ENCODE assay signal across 15 cellular contexts in genomic region chr20:50029083-50029696, GRCh38. TPM values are rescaled to one million over a fixed set of nuclear protein-coding genes. Genes with fewer than 3 reads are reported as not detected.
DNase-seq lines count a peak whose midpoint lies in the region; ATAC-seq, FAIRE-seq and TF ChIP-seq lines count a peak whose summit lies in the region.
"Had no signal": no experiment of that assay in that cellular context is flagged by ENCODE, and none has a peak within 500 bp of the region (broad histone marks: within the 10 kb centered on the region; RNA-seq: fewer than 3 reads in every experiment).

No MANE protein-coding gene starts in this region.

- H3F3A ChIP-seq in smooth muscle cell (ENCODE audit: low read depth), result peaks cover 16% of the 10 kb centered on the region

- H3K27ac ChIP-seq in kidney (ENCODE audit: low read depth in 2 of 2, low read length in 2 of 2), result peak overlapping the region in 1 of 2 donors; percentile 4
- peak overlapping the region; percentile 82 for H3K27ac ChIP-seq in smooth muscle cell (ENCODE audit: low read depth)

- H2AFZ ChIP-seq in smooth muscle cell (ENCODE audit: low read depth), result no peak overlapping the region

- intact Hi-C loops in Calu3 (cut with micrococcal nuclease; ENCODE audit: unreplicated experiment) (no loop called here), kidney (cut with DNase I) (no loop called here)

- no peaks in the 10 kb centered on the region for H3K27me3 ChIP-seq in adipocyte (replicated peaks; ENCODE audit: control insufficient read depth, insufficient read depth, low read length)
- H3K27me3 ChIP-seq in smooth muscle cell (ENCODE audit: low read depth), result no peaks in the 10 kb centered on the region

- no peak overlapping the region for H3K4me3 Mint-ChIP-seq in Calu3 (ENCODE audit: low read depth, unreplicated experiment)
- H3K4me3 Mint-ChIP-seq: activated CD4-positive, alpha-beta T cell treated with anti-CD3 and anti-CD28 coated beads, Interleukin-2, amount 10 ng/mL, durations not matched to agents 24 days and 14 days; naive thymus-derived CD8-positive, alpha-beta T cell had no signal

- no peaks in the 10 kb centered on the region for H4K20me1 ChIP-seq in smooth muscle cell (ENCODE audit: low read depth)

- no peak for FAIRE-seq in kidney (lab: Jason Lieb, UNC)

- H3K9ac ChIP-seq in adipocyte (ENCODE audit: low read length) (peak overlapping the region; percentile 0), kidney (ENCODE audit: low read length in 2 of 2) (no peak overlapping the region), smooth muscle cell (ENCODE audit: low read depth) (no peak overlapping the region)

- CTCF ChIA-PET in Calu3 (lab: Charles Lee), result no interaction called here

- H3K4me1 ChIP-seq in adipocyte (ENCODE audit: control insufficient read depth, insufficient read depth, low read length) (peaks cover 62% of the 10 kb centered on the region), kidney (ENCODE audit: control insufficient read depth in 1 of 2, insufficient read depth in 1 of 2, low read depth in 1 of 2, low read length in 2 of 2) (peaks cover 5% of the 10 kb centered on the region in 2 donors), smooth muscle cell (ENCODE audit: low read depth) (no peaks in the 10 kb centered on the region)

- no peaks in the 10 kb centered on the region for H3K9me3 ChIP-seq in adipocyte (ENCODE audit: control insufficient read depth, low read length)
- no peaks in the 10 kb centered on the region for H3K9me3 ChIP-seq in kidney (ENCODE audit: control insufficient read depth in 1 of 2, low read length in 2 of 2)
- no peaks in the 10 kb centered on the region for H3K9me3 ChIP-seq in smooth muscle cell (replicated peaks; ENCODE audit: low read depth)

- no peak for DNase-seq in Calu3
- DNase-seq in adipocyte (ENCODE audit: low read depth), result no peak
- DNase-seq in kidney, result peak; percentile 74
- DNase-seq in smooth muscle cell (lab: John Stamatoyannopoulos, UW; ENCODE audit: unreplicated experiment), result no peak
- DNase-seq in HK-2 (ENCODE audit: unreplicated experiment), result no peak
- DNase-seq: activated CD4-positive, alpha-beta T cell treated with anti-CD3 and anti-CD28 coated beads, Interleukin-2, amount 10 ng/mL, durations not matched to agents 24 days and 14 days; activated gamma-delta T cell; naive thymus-derived CD8-positive, alpha-beta T cell; NCI-H524 treated with DMSO at 0.1 percent for 48 hours; stimulated activated CD4-positive, alpha-beta T cell treated with anti-CD3 and anti-CD28 coated beads, Interleukin-4, amount 100 ng/mL, for 24 hours; T-helper 1 cell had no signal

- H3K9me3 Mint-ChIP-seq in Calu3 (ENCODE audit: low read depth, unreplicated experiment), result no peaks in the 10 kb centered on the region
- H3K9me3 Mint-ChIP-seq: activated CD4-positive, alpha-beta T cell treated with anti-CD3 and anti-CD28 coated beads, Interleukin-2, amount 10 ng/mL, durations not matched to agents 24 days and 14 days; naive thymus-derived CD8-positive, alpha-beta T cell had no signal

- no peak overlapping the region for H3K4me3 ChIP-seq in adipocyte (ENCODE audit: low read length)
- no peak overlapping the region for H3K4me3 ChIP-seq in kidney (ENCODE audit: low read length in 2 of 2)
- H3K4me3 ChIP-seq in smooth muscle cell, result no peak overlapping the region
- H3K4me3 ChIP-seq: lung had no signal

- TF ChIP-seq CTCF in Calu3 (IDR thresholded peaks at IDR 0.05; ENCODE audit: unreplicated experiment) (no peak), kidney (IDR thresholded peaks at IDR 0.05; ENCODE audit: borderline replicate concordance, extremely low read depth, insufficient read depth) (no peak), smooth muscle cell (IDR thresholded peaks at IDR 0.05; ENCODE audit: borderline replicate concordance, insufficient read depth, poor library complexity, severe bottlenecking) (no peak)

- 95% methylated on average over 14 of the region's 15 CpGs for WGBS in smooth muscle cell (ENCODE audit: low lambda C conversion rate)

- no peaks in the 10 kb centered on the region for H3K79me2 ChIP-seq in smooth muscle cell (ENCODE audit: low read depth)

- no peaks in the 10 kb centered on the region for H3K27me3 Mint-ChIP-seq in Calu3 (ENCODE audit: unreplicated experiment)
- H3K27me3 Mint-ChIP-seq: activated CD4-positive, alpha-beta T cell treated with anti-CD3 and anti-CD28 coated beads, Interleukin-2, amount 10 ng/mL, durations not matched to agents 24 days and 14 days; naive thymus-derived CD8-positive, alpha-beta T cell had no signal

- peaks cover 11% of the 10 kb centered on the region for H3K36me3 Mint-ChIP-seq in Calu3 (ENCODE audit: insufficient read depth, unreplicated experiment)
- H3K36me3 Mint-ChIP-seq: naive thymus-derived CD8-positive, alpha-beta T cell had no signal

- H3K36me3 ChIP-seq in adipocyte (ENCODE audit: control insufficient read depth, insufficient read depth, low read length, severe bottlenecking) (no peaks in the 10 kb centered on the region), kidney (ENCODE audit: control insufficient read depth in 1 of 2, insufficient read depth in 2 of 2, low read length in 2 of 2) (no peaks in the 10 kb centered on the region), smooth muscle cell (ENCODE audit: low read depth) (no peaks in the 10 kb centered on the region)

- ATAC-seq in GM21737 (IDR thresholded peaks at IDR 0.05; ENCODE audit: unreplicated experiment), result no peak
- ATAC-seq in GM18870 (IDR thresholded peaks at IDR 0.05; ENCODE audit: unreplicated experiment), result no peak
- ATAC-seq in GM21528 (IDR thresholded peaks at IDR 0.05; ENCODE audit: low FRiP score, unreplicated experiment), result no peak
- ATAC-seq: naive thymus-derived CD8-positive, alpha-beta T cell had no signal

- no TSS peak for BruUV-seq in Calu3 (replicated peaks; lab: Mats Ljungman, UMichigan)

- peak overlapping the region; percentile 46 for H3K27ac Mint-ChIP-seq in Calu3 (ENCODE audit: unreplicated experiment)
- H3K27ac Mint-ChIP-seq: activated CD4-positive, alpha-beta T cell treated with anti-CD3 and anti-CD28 coated beads, Interleukin-2, amount 10 ng/mL, durations not matched to agents 24 days and 14 days; naive thymus-derived CD8-positive, alpha-beta T cell had no signal

- no peak overlapping the region for H3K4me2 ChIP-seq in smooth muscle cell

- peaks cover 49% of the 10 kb centered on the region for H3K4me1 Mint-ChIP-seq in Calu3 (ENCODE audit: low read depth, unreplicated experiment)
- H3K4me1 Mint-ChIP-seq: activated CD4-positive, alpha-beta T cell treated with anti-CD3 and anti-CD28 coated beads, Interleukin-2, amount 10 ng/mL, durations not matched to agents 24 days and 14 days had no signal

RNA-seq across cellular contexts. Expression of gene SNAI1, which starts 46.4 kb away (rescaled TPM):
- total RNA-seq in Calu3 (2022), result 0.81 and 0.90 TPM in 2 replicates
- 3.7 TPM for total RNA-seq in kidney
- polyA plus RNA-seq in kidney (ENCODE audit: insufficient read depth, low read depth, low replicate concordance), result 4.5 TPM
- 3.7 and 5.6 TPM in 2 replicates for total RNA-seq in smooth muscle cell
- polyA plus RNA-seq in smooth muscle cell, result 16.1 and 20.7 TPM in 2 replicates
